ENCODE assay signal across 2 cellular contexts in genomic region chr17:79223953-79224352, GRCh38.
TF ChIP-seq lines count a peak whose summit lies in the region.

No MANE protein-coding gene starts in this region.

TF ChIP-seq in HEK293, 187 proteins besides CTCF, POLR2A, EP300 and RAD21 (continued from another document):
- TF ChIP-seq REST (tag by site-specific recombination; IDR thresholded peaks at IDR 0.05) = peak; percentile 64

TF ChIP-seq in H1, 55 proteins besides CTCF, POLR2A, EP300 and RAD21 (continued from another document):
- TF ChIP-seq POU5F1 (IDR thresholded peaks at IDR 0.05; ENCODE audit: low read depth, low read length) = no peak
- TF ChIP-seq CHD7 (IDR thresholded peaks at IDR 0.05; ENCODE audit: insufficient replicate concordance, low read length) = no peak
- TF ChIP-seq CREB1 (IDR thresholded peaks at IDR 0.05) = no peak
